Comparison of ENCODE assay signal across 17 cellular contexts in genomic region chr1:19688041-19688842, GRCh38. TPM values are rescaled to one million over a fixed set of nuclear protein-coding genes. Genes with fewer than 3 reads are reported as not detected.
DNase-seq lines count a peak whose midpoint lies in the region; ATAC-seq, FAIRE-seq and TF ChIP-seq lines count a peak whose summit lies in the region.
"Had no signal": no experiment of that assay in that cellular context is flagged by ENCODE, and none has a peak within 500 bp of the region (broad histone marks: within the 10 kb centered on the region; RNA-seq: fewer than 3 reads in every experiment).

No MANE protein-coding gene starts in this region.

- intact Hi-C loops in mucosa of descending colon (cut with DNase I, micrococcal nuclease) (no loop called here), pancreas (cut with DNase I) (no loop called here), vagina (cut with DNase I) (no loop called here)

- H3K9me3 Mint-ChIP-seq in CD4-positive, CD25-positive, alpha-beta regulatory T cell: peaks cover 0 to 10% (median 0%) of the 10 kb centered on the region in 7 donors
- H3K9me3 Mint-ChIP-seq in T-cell: peaks cover 0 to 6% (median 3%) of the 10 kb centered on the region in 3 donors

- peaks cover 4 to 7% of the 10 kb centered on the region in 2 experiments for H3K9me3 ChIP-seq in CD4-positive, CD25-positive, alpha-beta regulatory T cell (ENCODE audit: control insufficient read depth in 2 of 2, low read length in 2 of 2)
- H3K9me3 ChIP-seq in mucosa of descending colon (no peaks in the 10 kb centered on the region), pancreas (no peaks in the 10 kb centered on the region), osteoblast (ENCODE audit: low read depth, low read length) (no peaks in the 10 kb centered on the region), vagina (no peaks in the 10 kb centered on the region), small intestine (ENCODE audit: control insufficient read depth, low read depth) (no peaks in the 10 kb centered on the region)
- H3K9me3 ChIP-seq: neutrophil had no signal

- TF ChIP-seq CTCF in mucosa of descending colon (IDR thresholded peaks at IDR 0.05): no peak
- no peak for TF ChIP-seq CTCF in pancreas (IDR thresholded peaks at IDR 0.05)
- no peak for TF ChIP-seq CTCF in osteoblast (IDR thresholded peaks at IDR 0.05; ENCODE audit: extremely low read depth, low read depth, low read length)
- TF ChIP-seq CTCF in vagina (IDR thresholded peaks at IDR 0.05): no peak

- H3K27ac Mint-ChIP-seq in CD4-positive, CD25-positive, alpha-beta regulatory T cell: peak overlapping the region; percentile 83 to 95 (median 93)
- peak overlapping the region; percentile 93 to 98 for H3K27ac Mint-ChIP-seq in T-cell
- H3K27ac Mint-ChIP-seq: T-helper 1 cell treated with Interleukin-12 subunit alpha and Interleukin-12 subunit beta and Interleukin-4 antibody, amounts not matched to agents 30 μg/mL and 1 μg/mL, for 36 hours had no signal

- peaks cover 3% of the 10 kb centered on the region for H3K36me3 ChIP-seq in CD4-positive, CD25-positive, alpha-beta regulatory T cell (ENCODE audit: control insufficient read depth, insufficient read depth, low read length)
- H3K36me3 ChIP-seq in mucosa of descending colon (ENCODE audit: low read depth) (no peaks in the 10 kb centered on the region), pancreas (no peaks in the 10 kb centered on the region), osteoblast (ENCODE audit: insufficient read depth, low read length) (no peaks in the 10 kb centered on the region), vagina (no peaks in the 10 kb centered on the region), small intestine (ENCODE audit: control insufficient read depth in 2 of 2, insufficient read depth in 2 of 2, low read length in 2 of 2) (peaks cover 5 to 13% of the 10 kb centered on the region in 2 donors)

- H3K4me3 Mint-ChIP-seq in CD4-positive, CD25-positive, alpha-beta regulatory T cell: peak overlapping the region; percentile 4 to 74 (median 32)
- H3K4me3 Mint-ChIP-seq in T-cell: peak overlapping the region; percentile 28 to 44 (median 29)
- H3K4me3 Mint-ChIP-seq: T-helper 1 cell treated with Interleukin-12 subunit alpha and Interleukin-12 subunit beta and Interleukin-4 antibody, amounts not matched to agents 30 μg/mL and 1 μg/mL, for 36 hours had no signal

- no peaks in the 10 kb centered on the region for H3K27me3 Mint-ChIP-seq in CD4-positive, CD25-positive, alpha-beta regulatory T cell
- no peaks in the 10 kb centered on the region for H3K27me3 Mint-ChIP-seq in T-cell

- H3K79me2 ChIP-seq in osteoblast (ENCODE audit: insufficient read depth, low read length): no peaks in the 10 kb centered on the region

- H3K27me3 ChIP-seq in CD4-positive, CD25-positive, alpha-beta regulatory T cell (ENCODE audit: control insufficient read depth, insufficient read depth, low read length): no peaks in the 10 kb centered on the region
- H3K27me3 ChIP-seq in pancreas (no peaks in the 10 kb centered on the region), osteoblast (ENCODE audit: insufficient read depth, low read length) (no peaks in the 10 kb centered on the region), vagina (no peaks in the 10 kb centered on the region), small intestine (ENCODE audit: control insufficient read depth in 2 of 2, insufficient read depth in 2 of 2, low read length in 2 of 2) (no peaks in the 10 kb centered on the region)
- H3K27me3 ChIP-seq: neutrophil had no signal

- CTCF ChIA-PET in T-cell (lab: Charles Lee): interaction anchor here (0.9 to 1.0 kb wide), 2 partner anchors 17 to 26 kb away, joined by 3 read pairs; no protein-coding TSS in a partner anchor

- H3K4me3 ChIP-seq in CD4-positive, CD25-positive, alpha-beta regulatory T cell (ENCODE audit: low read depth, low read length): peak overlapping the region; percentile 44
- H3K4me3 ChIP-seq in mucosa of descending colon: no peak overlapping the region
- H3K4me3 ChIP-seq in pancreas: no peak overlapping the region
- H3K4me3 ChIP-seq in osteoblast (ENCODE audit: insufficient read depth, low read length): no peak overlapping the region
- H3K4me3 ChIP-seq in vagina: no peak overlapping the region
- no peak overlapping the region for H3K4me3 ChIP-seq in small intestine (ENCODE audit: low read depth in 1 of 2, low read length in 2 of 2)
- H3K4me3 ChIP-seq: lung had no signal

- H3K27ac ChIP-seq in CD4-positive, CD25-positive, alpha-beta regulatory T cell (ENCODE audit: insufficient read depth, low read length, poor library complexity, severe bottlenecking): peak overlapping the region; percentile 67
- H3K27ac ChIP-seq in pancreas (no peak overlapping the region), osteoblast (ENCODE audit: low read depth, low read length) (no peak overlapping the region), vagina (no peak overlapping the region), small intestine (ENCODE audit: low read depth in 1 of 2, low read length in 1 of 2) (no peak overlapping the region)
- H3K27ac ChIP-seq: neutrophil had no signal

- 91 to 92% methylated on average over 19 of the region's 19 CpGs for WGBS in pancreas, 2 donors
- WGBS in small intestine, 3 donors: 82 to 89% (median 86%) methylated on average over 19 of the region's 19 CpGs

- peaks cover 27% of the 10 kb centered on the region for H3K4me1 ChIP-seq in CD4-positive, CD25-positive, alpha-beta regulatory T cell (ENCODE audit: control insufficient read depth, insufficient read depth, low read length, poor library complexity, severe bottlenecking)
- H3K4me1 ChIP-seq in mucosa of descending colon (ENCODE audit: low read depth): no peaks in the 10 kb centered on the region
- no peaks in the 10 kb centered on the region for H3K4me1 ChIP-seq in pancreas
- H3K4me1 ChIP-seq in osteoblast (ENCODE audit: insufficient read depth, low read length): no peaks in the 10 kb centered on the region
- H3K4me1 ChIP-seq in vagina: no peaks in the 10 kb centered on the region
- H3K4me1 ChIP-seq in small intestine (ENCODE audit: control insufficient read depth in 2 of 2, insufficient read depth in 1 of 2, low read depth in 1 of 2, low read length in 1 of 2): no peaks in the 10 kb centered on the region

- DNase-seq in CD4-positive, CD25-positive, alpha-beta regulatory T cell: peak in 2 of 3 donors; percentile 58 to 82
- DNase-seq in T-cell (peak in 29 of 34 experiments; percentile 18 to 67 (median 46)), mucosa of descending colon (peak in 1 of 3 donors; percentile 9), pancreas (no peak), osteoblast (ENCODE audit: insufficient read length, low spot score, missing footprints) (no peak), vagina (ENCODE audit: extremely low spot score in 2 of 2) (no peak), small intestine (no peak)
- peak; percentile 77 for DNase-seq in activated effector memory CD4-positive, alpha-beta T cell treated with anti-CD3 and anti-CD28 coated beads, Interleukin-2, amount 50 U/mL, for 16 hours
- DNase-seq: DMS 273 treated with DMSO at 0.1 percent for 48 hours; effector CD8-positive, alpha-beta T cell; NCI-H1694 had no signal

- POLR2A ChIA-PET in T-cell (lab: Charles Lee): interaction anchor here in 1 of 2 donors (1.0 kb wide), 1 partner anchor 91 kb away, joined by 3 read pairs; a partner anchor contains a TSS

- no peak overlapping the region for H3K4me2 ChIP-seq in osteoblast (ENCODE audit: insufficient read depth, low read length)

- H2AFZ ChIP-seq in osteoblast (ENCODE audit: low read length): no peak overlapping the region

- no peak for TF ChIP-seq POLR2A in vagina (IDR thresholded peaks at IDR 0.05)

- ATAC-seq in CD4-positive, CD25-positive, alpha-beta regulatory T cell (ENCODE audit: low read depth in 2 of 2): peak; percentile 72 to 73
- ATAC-seq in T-cell (replicated peaks in 1 of 4) (peak; percentile 76 to 88 (median 81)), mucosa of descending colon (peak; percentile 54), pancreas (no peak)

- peaks cover 33% of the 10 kb centered on the region for H3K36me3 Mint-ChIP-seq in CD4-positive, CD25-positive, alpha-beta regulatory T cell
- peaks cover 20% of the 10 kb centered on the region for H3K36me3 Mint-ChIP-seq in T-cell

- FAIRE-seq in pancreas (lab: Jason Lieb, UNC) (no peak), small intestine (lab: Jason Lieb, UNC) (no peak)

- H4K20me1 ChIP-seq in osteoblast (ENCODE audit: insufficient read depth, low read length): no peaks in the 10 kb centered on the region

- peaks cover 0 to 28% (median 22%) of the 10 kb centered on the region in 4 donors for H3K4me1 Mint-ChIP-seq in CD4-positive, CD25-positive, alpha-beta regulatory T cell
- peaks cover 27 to 56% (median 37%) of the 10 kb centered on the region in 3 donors for H3K4me1 Mint-ChIP-seq in T-cell

RNA-seq across cellular contexts. Expression of gene HTR6, which starts 23.6 kb away (rescaled TPM):
- total RNA-seq in CD4-positive, CD25-positive, alpha-beta regulatory T cell: not detected
- polyA plus RNA-seq in CD4-positive, CD25-positive, alpha-beta regulatory T cell: under 1 TPM in 3 of 4 donors, not detected in 1; 0.15 to 0.31 (median 0.19) TPM
- total RNA-seq in T-cell (under 1 TPM; 0.16 to 0.90 (median 0.19) TPM), mucosa of descending colon (not detected), pancreas (not detected), osteoblast (under 0.01 TPM in 1 of 2 replicates, not detected in the other), vagina (not detected)
- polyA plus RNA-seq in pancreas (not detected), small intestine (under 1 TPM in 1 of 3 donors, not detected in 2; 0.03 TPM)
- total RNA-seq: fibroblast of villous mesenchyme, lung, RPMI7951, ureter had no signal
- polyA plus RNA-seq: lung had no signal

RNA-seq across cellular contexts. Expression of gene NBL1, which starts 44.1 kb away (rescaled TPM):
- total RNA-seq in CD4-positive, CD25-positive, alpha-beta regulatory T cell: 3.3 TPM
- 1 to 10 TPM in 3 of 4 donors, under 1 TPM in 1; 0.39 to 1.4 (median 1.2) TPM for polyA plus RNA-seq in CD4-positive, CD25-positive, alpha-beta regulatory T cell
- 10 to 100 TPM; 11.4 to 38.1 (median 13.7) TPM for total RNA-seq in T-cell
- 100 to 1,000 TPM; 320 to 457 (median 426) TPM for total RNA-seq in mucosa of descending colon
- total RNA-seq in pancreas: 10 to 100 TPM in 4 of 6 donors, 1 to 10 TPM in 2; 5.8 to 45.6 (median 15.1) TPM
- polyA plus RNA-seq in pancreas: 10 to 100 TPM; 27.7 to 28.2 TPM
- 88.7 and 114 TPM in 2 replicates for total RNA-seq in osteoblast
- 148 TPM for total RNA-seq in vagina
- 100 to 1,000 TPM; 455 to 503 (median 494) TPM for polyA plus RNA-seq in small intestine

Comparison
In these comparisons a context has a peak if more than half of its experiments do, and no peak if none do; other contexts are left out.
1. ATAC-seq: peak in CD4-positive, CD25-positive, alpha-beta regulatory T cell (2 of 2), T-cell (4 of 4) and mucosa of descending colon (single experiment); none in pancreas (0 of 4).
2. DNase-seq: peak in CD4-positive, CD25-positive, alpha-beta regulatory T cell (2 of 3), T-cell (29 of 34) and activated effector memory CD4-positive, alpha-beta T cell treated with anti-CD3 and anti-CD28 coated beads, Interleukin-2, amount 50 U/mL, for 16 hours (single experiment); none in pancreas (0 of 6), osteoblast (single experiment), vagina (0 of 2) and small intestine (single experiment).